ENCODE assay signal across 19 cellular contexts in the genomic region with DNA sequence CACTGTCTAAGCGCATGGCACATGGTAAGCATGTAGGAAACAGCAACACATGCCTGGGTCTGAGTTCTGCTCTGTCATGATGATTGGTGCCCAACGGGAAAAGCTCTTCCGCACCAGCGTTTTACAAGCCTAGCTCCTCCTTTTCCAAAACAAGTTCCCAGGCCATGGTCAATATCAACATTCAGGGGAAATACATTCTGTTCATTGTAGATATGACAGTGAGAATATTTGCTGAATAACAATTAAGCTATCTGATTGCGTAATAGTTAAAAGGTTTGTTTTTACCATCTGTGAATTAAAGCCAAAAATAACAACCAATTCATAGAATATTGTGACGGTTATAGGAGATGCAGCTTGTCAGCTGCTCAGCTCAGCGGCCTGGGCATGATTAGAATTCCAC.
"Had no signal": no experiment of that assay in that cellular context is flagged by ENCODE, and none has a peak within 500 bp of the region (broad histone marks: within the 10 kb centered on the region; RNA-seq: fewer than 3 reads in every experiment).

No MANE protein-coding gene starts in this region.

- DNase-seq: colonic mucosa; dermis blood vessel endothelial cell; effector CD4-positive, alpha-beta T cell; endodermal cell; foreskin melanocyte; heart left ventricle; hippocampal formation; mammary epithelial cell; naive thymus-derived CD4-positive, alpha-beta T cell; nephron progenitor cell; psoas muscle; sigmoid colon; small intestine; stimulated activated CD4-positive, alpha-beta T cell treated with anti-CD3 and anti-CD28 coated beads, Interleukin-2, amount 100 ng/mL, for 48 hours; stimulated activated naive CD4-positive, alpha-beta T cell treated with Interleukin-2 at 50 U/mL for 16 hours had no signal

- ATAC-seq: heart left ventricle; left lobe of liver; naive thymus-derived CD4-positive, alpha-beta T cell; psoas muscle had no signal

- H3K4me3 ChIP-seq: colonic mucosa, heart left ventricle, psoas muscle, sigmoid colon had no signal

- H3K36me3 ChIP-seq: colonic mucosa, heart left ventricle, neutrophil, sigmoid colon had no signal

- H3K27ac ChIP-seq: colonic mucosa, heart left ventricle, neutrophil, psoas muscle, sigmoid colon had no signal

- H3K4me1 ChIP-seq: colonic mucosa, heart left ventricle, psoas muscle, sigmoid colon had no signal

- H3K27me3 ChIP-seq: colonic mucosa, heart left ventricle, neutrophil, sigmoid colon had no signal

- FAIRE-seq: endothelial cell of umbilical vein, islet of Langerhans, small intestine had no signal

- H3K9me3 ChIP-seq: colonic mucosa, neutrophil, psoas muscle, sigmoid colon had no signal
